34 cellular contexts compared by ENCODE assay signal in genomic region chr4:102091656-102092055, GRCh38.
"Had no signal": no experiment of that assay in that cellular context is flagged by ENCODE, and none has a peak within 500 bp of the region (broad histone marks: within the 10 kb centered on the region; RNA-seq: fewer than 3 reads in every experiment).

No MANE protein-coding gene starts in this region.

- DNase-seq: Karpas-422, Kasumi-1, MG63, MM.1S, MV-4-11, NCI-H1048, NCI-H1092, NCI-H1092 treated with DMSO at 0.1 percent for 48 hours, NCI-H1105, NCI-H1105 treated with DMSO at 0.1 percent for 48 hours, NCI-H1417, NCI-H1417 treated with DMSO at 0.1 percent for 48 hours, NCI-H1436, NCI-H1436 treated with DMSO at 0.1 percent for 48 hours, NCI-H146, NCI-H1694, NCI-H1694 treated with DMSO at 0.1 percent for 48 hours, NCI-H187, NCI-H187 treated with DMSO at 0.1 percent for 48 hours, NCI-H2029, NCI-H2029 treated with DMSO at 0.1 percent for 48 hours, NCI-H2081, NCI-H2081 treated with DMSO at 0.1 percent for 48 hours, NCI-H2107, NCI-H2171, NCI-H2171 treated with DMSO at 0.1 percent for 48 hours, NCI-H2227 treated with DMSO at 0.1 percent for 48 hours, NCI-H226, NCI-H345, NCI-H446, NCI-H446 treated with DMSO at 0.1 percent for 48 hours, NCI-H510A, NCI-H510A treated with DMSO at 0.1 percent for 48 hours, NCI-H524 had no signal
